26 cellular contexts compared by ENCODE assay signal in the genomic region with DNA sequence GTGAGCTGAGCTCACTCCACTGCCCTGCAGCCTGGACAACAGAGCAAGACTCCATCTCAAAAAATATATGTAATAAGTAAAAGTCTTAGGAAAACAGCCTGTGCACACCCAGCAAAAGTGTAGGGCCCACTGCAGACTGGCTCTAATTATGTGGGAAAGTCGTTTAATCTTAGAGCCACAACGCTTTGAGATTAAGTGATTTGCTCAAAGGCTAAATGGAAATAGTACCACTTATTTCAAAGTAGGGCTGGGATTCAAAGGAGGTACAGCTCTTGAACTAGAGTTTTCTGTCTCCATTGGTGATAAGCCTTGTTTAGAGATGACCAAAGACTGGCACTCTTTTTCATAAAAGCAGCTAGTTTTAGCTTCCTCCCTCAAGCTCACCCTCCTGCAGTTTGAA. TPM values are rescaled to one million over a fixed set of nuclear protein-coding genes. Genes with fewer than 3 reads are reported as not detected.
A peak's percentile ranks its signal among the peaks of the same experiment; 100 is the strongest.
DNase-seq lines count a peak whose midpoint lies in the region; ATAC-seq, FAIRE-seq and TF ChIP-seq lines count a peak whose summit lies in the region.
"Had no signal": no experiment of that assay in that cellular context is flagged by ENCODE, and none has a peak within 500 bp of the region (broad histone marks: within the 10 kb centered on the region; RNA-seq: fewer than 3 reads in every experiment).

No MANE protein-coding gene starts in this region.

- no peak overlapping the region for H2BK5ac ChIP-seq in mesenchymal stem cell (ENCODE audit: low read depth, low read length, poor library complexity, severe bottlenecking)

- peak overlapping the region; percentile 59 for H3K27ac Mint-ChIP-seq in mesothelial cell of epicardium
- H3K27ac Mint-ChIP-seq: activated CD4-positive, alpha-beta memory T cell treated with anti-CD3 and anti-CD28 coated beads, Interleukin-2, amount 10 ng/mL, durations not matched to agents 7 days and 5 days; naive thymus-derived CD4-positive, alpha-beta T cell had no signal

- no peak overlapping the region for H3K14ac ChIP-seq in mesenchymal stem cell (ENCODE audit: low read length in 2 of 2)

- H3K9me3 Mint-ChIP-seq in mesothelial cell of epicardium = no peaks in the 10 kb centered on the region
- H3K9me3 Mint-ChIP-seq: activated CD4-positive, alpha-beta memory T cell treated with anti-CD3 and anti-CD28 coated beads, Interleukin-2, amount 10 ng/mL, durations not matched to agents 7 days and 5 days had no signal

- ATAC-seq in RWPE2 (ENCODE audit: low read depth) = no peak
- ATAC-seq: K562, left colon, Right ventricle myocardium inferior, SK-N-SH treated with all-trans-retinoic acid at 6 μM for 48 hours had no signal

- H3K4me1 ChIP-seq in RWPE2 (ENCODE audit: insufficient read depth, poor library complexity, severe bottlenecking) = peaks cover 45% of the 10 kb centered on the region
- H3K4me1 ChIP-seq in endothelial cell of umbilical vein (ENCODE audit: control insufficient read depth, extremely low read depth, insufficient read depth, low read length) = peaks cover 22% of the 10 kb centered on the region
- peaks cover 3% of the 10 kb centered on the region for H3K4me1 ChIP-seq in urinary bladder (ENCODE audit: insufficient read depth)
- peaks cover 8% of the 10 kb centered on the region for H3K4me1 ChIP-seq in mesenchymal stem cell (ENCODE audit: control insufficient read depth, insufficient read depth, low read depth, low read length)
- H3K4me1 ChIP-seq: HAP-1 had no signal

- WGBS in urinary bladder = 80% methylated on average over 2 of the region's 2 CpGs
- WGBS in mesenchymal stem cell = 91% methylated on average over 2 of the region's 2 CpGs

- TF ChIP-seq CTCF in RWPE2 (IDR thresholded peaks at IDR 0.05; ENCODE audit: poor library complexity, severe bottlenecking) = no peak
- no peak for TF ChIP-seq CTCF in endothelial cell of umbilical vein (IDR thresholded peaks at IDR 0.05; ENCODE audit: extremely low read depth in 1 of 2, insufficient read depth in 1 of 2, low read depth in 1 of 2, low read length in 2 of 2)
- TF ChIP-seq CTCF in mesothelial cell of epicardium (IDR thresholded peaks at IDR 0.05; ENCODE audit: unreplicated experiment) = no peak

- H3K4me2 ChIP-seq in endothelial cell of umbilical vein (ENCODE audit: insufficient read depth, low read length) (peak overlapping the region; percentile 97), mesenchymal stem cell (ENCODE audit: low read length, poor library complexity, severe bottlenecking) (no peak overlapping the region)

- H3K4me3 ChIP-seq in RWPE2 (ENCODE audit: severe bottlenecking) (peak overlapping the region; percentile 60), endothelial cell of umbilical vein (replicated peaks in 1 of 3; ENCODE audit: insufficient read depth in 1 of 3, low read depth in 1 of 3, low read length in 3 of 3) (peak overlapping the region in 2 of 3 experiments; percentile 75 to 87), urinary bladder (ENCODE audit: low read depth, low read length) (peak overlapping the region; percentile 18), mesenchymal stem cell (ENCODE audit: insufficient read depth in 1 of 2, low read depth in 1 of 2, low read length in 2 of 2) (no peak overlapping the region)
- H3K4me3 ChIP-seq: HAP-1, K562, transverse colon had no signal

- TF ChIP-seq POLR2A in endothelial cell of umbilical vein (IDR thresholded peaks at IDR 0.05; ENCODE audit: low read depth, low read length) = no peak

- no peak overlapping the region for H2BK15ac ChIP-seq in mesenchymal stem cell (ENCODE audit: low read depth, poor library complexity, severe bottlenecking)

- H3K79me1 ChIP-seq in mesenchymal stem cell (replicated peaks; ENCODE audit: low read length, poor library complexity, severe bottlenecking) = no peaks in the 10 kb centered on the region

- no peaks in the 10 kb centered on the region for H3K9me1 ChIP-seq in endothelial cell of umbilical vein (replicated peaks; ENCODE audit: control insufficient read depth, extremely low read depth, insufficient read depth, low read length)

- CTCF ChIA-PET in endothelial cell of umbilical vein (lab: Charles Lee) = interaction anchor here (1.1 to 2.6 kb wide), 6 partner anchors 10 to 77 kb away, joined by 3 to 26 read pairs (median 8); a partner anchor contains a TSS

- intact Hi-C loops in endothelial cell of umbilical vein (cut with micrococcal nuclease) = loop anchor here (5.0 kb wide), 1 partner anchor 58 kb away; no protein-coding TSS in a partner anchor

- H3K79me2 ChIP-seq in endothelial cell of umbilical vein (ENCODE audit: control insufficient read depth, insufficient read depth, low read length) = peaks cover 17% of the 10 kb centered on the region

- H2BK120ac ChIP-seq in mesenchymal stem cell (ENCODE audit: low read depth, low read length) = no peak overlapping the region

- H3K9me3 ChIP-seq in RWPE2 (ENCODE audit: severe bottlenecking) (no peaks in the 10 kb centered on the region), endothelial cell of umbilical vein (replicated peaks; ENCODE audit: control insufficient read depth, insufficient read depth, low read length) (no peaks in the 10 kb centered on the region), mesenchymal stem cell (ENCODE audit: control insufficient read depth, low read length) (no peaks in the 10 kb centered on the region)
- H3K9me3 ChIP-seq: HAP-1, transverse colon had no signal

- H3K4ac ChIP-seq in mesenchymal stem cell (ENCODE audit: low read depth in 1 of 2, low read length in 2 of 2) = no peak overlapping the region

- H3K27me3 Mint-ChIP-seq in mesothelial cell of epicardium (ENCODE audit: low read depth) = peaks cover 11% of the 10 kb centered on the region

- H4K20me1 ChIP-seq in endothelial cell of umbilical vein (replicated peaks; ENCODE audit: control insufficient read depth, extremely low read depth, insufficient read depth, low read length) = no peaks in the 10 kb centered on the region

- H3K4me1 Mint-ChIP-seq in mesothelial cell of epicardium = peaks cover 48% of the 10 kb centered on the region

- POLR2A ChIA-PET in endothelial cell of umbilical vein (lab: Charles Lee) = interaction anchor here (1.0 kb wide), 1 partner anchor 11 kb away, joined by 3 read pairs; no protein-coding TSS in a partner anchor

- DNase-seq in RWPE2 (ENCODE audit: low spot score) (no peak), endothelial cell of umbilical vein (ENCODE audit: low read depth, low spot score) (peak; percentile 40), mesothelial cell of epicardium (ENCODE audit: low spot score in 2 of 2, unreplicated experiment in 2 of 2) (no peak), NCI-H1092 (lab: John Stamatoyannopoulos, UW) (no peak), hepatic stellate cell (ENCODE audit: low spot score) (no peak), mesenchymal stem cell (no peak)
- DNase-seq: activated CD4-positive, alpha-beta memory T cell treated with anti-CD3 and anti-CD28 coated beads, Interleukin-2, amount 10 ng/mL, durations not matched to agents 7 days and 5 days; activated CD4-positive, alpha-beta T cell treated with anti-CD3 and anti-CD28 coated beads for 1 hour; activated effector memory CD4-positive, alpha-beta T cell treated with anti-CD3 and anti-CD28 coated beads, Interleukin-2, amount 50 U/mL, for 16 hours; cerebellar nuclear complex; foreskin melanocyte; left colon; naive thymus-derived CD4-positive, alpha-beta T cell; NCI-H1105 treated with DMSO at 0.1 percent for 48 hours; NCI-H2081; NCI-H82; nucleus accumbens; T-helper 2 cell; transverse colon had no signal

- no peak overlapping the region for H2AK5ac ChIP-seq in mesenchymal stem cell (ENCODE audit: low read length, severe bottlenecking)

- no peak overlapping the region for H4K8ac ChIP-seq in mesenchymal stem cell (ENCODE audit: low read length)

- peak overlapping the region; percentile 90 for H3K27ac ChIP-seq in RWPE2 (ENCODE audit: poor library complexity, severe bottlenecking)
- H3K27ac ChIP-seq in endothelial cell of umbilical vein (ENCODE audit: insufficient read depth, low read depth, low read length) = no peak overlapping the region
- no peak overlapping the region for H3K27ac ChIP-seq in urinary bladder (ENCODE audit: low read depth)
- H3K27ac ChIP-seq in mesenchymal stem cell (ENCODE audit: low read length, poor library complexity, severe bottlenecking) = no peak overlapping the region
- H3K27ac ChIP-seq: C4-2B, transverse colon had no signal

- H3K4me3 Mint-ChIP-seq in mesothelial cell of epicardium = no peak overlapping the region
- H3K4me3 Mint-ChIP-seq: activated CD4-positive, alpha-beta memory T cell treated with anti-CD3 and anti-CD28 coated beads, Interleukin-2, amount 10 ng/mL, durations not matched to agents 7 days and 5 days had no signal

- H3K27me3 ChIP-seq in RWPE2 (ENCODE audit: insufficient read depth, poor library complexity, severe bottlenecking) = no peaks in the 10 kb centered on the region
- H3K27me3 ChIP-seq in endothelial cell of umbilical vein (ENCODE audit: control insufficient read depth in 2 of 2, insufficient read depth in 2 of 2, low read length in 2 of 2) = no peaks in the 10 kb centered on the region
- H3K27me3 ChIP-seq in mesenchymal stem cell (ENCODE audit: control insufficient read depth in 1 of 2, insufficient read depth in 1 of 2, low read length in 2 of 2) = peaks cover 0 to 60% of the 10 kb centered on the region in 2 experiments

- no peak for FAIRE-seq in endothelial cell of umbilical vein (lab: Jason Lieb, UNC)
- FAIRE-seq: K562 had no signal

- no TSS peak for BruUV-seq in endothelial cell of umbilical vein (replicated peaks; lab: Mats Ljungman, UMichigan)

- no peaks in the 10 kb centered on the region for H3K36me3 Mint-ChIP-seq in mesothelial cell of epicardium

- H3K36me3 ChIP-seq in RWPE2 (ENCODE audit: low read depth) (peaks cover 18% of the 10 kb centered on the region; the same call in 1 of the 2 replicates), endothelial cell of umbilical vein (ENCODE audit: control insufficient read depth in 2 of 2, extremely low read depth in 1 of 2, insufficient read depth in 2 of 2, low read length in 2 of 2) (no peaks in the 10 kb centered on the region), urinary bladder (ENCODE audit: insufficient read depth) (no peaks in the 10 kb centered on the region), mesenchymal stem cell (ENCODE audit: control insufficient read depth in 1 of 2, insufficient read depth in 2 of 2, low read depth in 1 of 2, low read length in 2 of 2) (peaks cover 0 to 6% of the 10 kb centered on the region in 2 experiments)
- H3K36me3 ChIP-seq: HAP-1, transverse colon had no signal

- no peak overlapping the region for H3K18ac ChIP-seq in mesenchymal stem cell (ENCODE audit: low read depth in 1 of 2, low read length in 2 of 2)

- no peak overlapping the region for H3K23ac ChIP-seq in mesenchymal stem cell (ENCODE audit: low read length in 2 of 2)

- H3K9ac ChIP-seq in endothelial cell of umbilical vein (replicated peaks; ENCODE audit: extremely low read depth, insufficient read depth, low read length) = peak overlapping the region; percentile 86
- no peak overlapping the region for H3K9ac ChIP-seq in mesenchymal stem cell (ENCODE audit: low read length)

- H4K91ac ChIP-seq in mesenchymal stem cell (ENCODE audit: low read length) = no peak overlapping the region

- H2BK12ac ChIP-seq in mesenchymal stem cell (ENCODE audit: low read length in 2 of 2) = no peak overlapping the region

- H2AFZ ChIP-seq in endothelial cell of umbilical vein (ENCODE audit: low read depth, low read length) (no peak overlapping the region), mesenchymal stem cell (ENCODE audit: low read depth, low read length) (no peak overlapping the region)

- dilution Hi-C loops in endothelial cell of umbilical vein (cut with MboI; ENCODE audit: extremely low pct_ligation_motif_present, low sequenced_read_pairs) = no loop called here

RNA-seq across cellular contexts. Expression of a gene that starts 2.2 kb away (rescaled TPM):
- total RNA-seq in endothelial cell of umbilical vein (14.1 and 30.7 TPM in 2 replicates), mesothelial cell of epicardium (22.7 to 25.3 TPM (median 25.0 TPM) in 3 replicates), urinary bladder (40.6 TPM)
- polyA plus RNA-seq in endothelial cell of umbilical vein (43.3 and 61.5 TPM in 2 replicates), urinary bladder (89.6 TPM)
- 19.6 and 27.3 TPM in 2 replicates for polyA plus RNA-seq in endothelial cell of umbilical vein (2011; cell fraction: cytosol; rRNA removed)
- polyA plus RNA-seq in endothelial cell of umbilical vein (2011; cell fraction: nucleus; rRNA removed) = 13.4 and 14.5 TPM in 2 replicates
- 9.8 and 14.3 TPM in 2 replicates for polyA plus RNA-seq in endothelial cell of umbilical vein (2012)
- 21.2 and 23.5 TPM in 2 replicates for polyA minus RNA-seq in endothelial cell of umbilical vein
- polyA minus RNA-seq in endothelial cell of umbilical vein (2011; cell fraction: cytosol; rRNA and poly(A)+ RNA removed) = 1.6 TPM
- 5.6 and 10.4 TPM in 2 replicates for polyA minus RNA-seq in endothelial cell of umbilical vein (2011; cell fraction: nucleus; rRNA and poly(A)+ RNA removed)
- 0.08 TPM for polyA plus RNA-seq in mesenchymal stem cell (2013, experiment 1 of 2)
- polyA plus RNA-seq in mesenchymal stem cell (2013, experiment 2 of 2) = 0.12 TPM
- total RNA-seq: activated CD4-positive, alpha-beta memory T cell treated with anti-CD3 and anti-CD28 coated beads, Interleukin-2, amount 10 ng/mL, durations not matched to agents 7 days and 5 days; M059J had no signal
- polyA plus RNA-seq: naive thymus-derived CD4-positive, alpha-beta T cell had no signal

RNA-seq across cellular contexts. Expression of a gene that starts 28.3 kb away (rescaled TPM):
- total RNA-seq in endothelial cell of umbilical vein (4.6 and 7.7 TPM in 2 replicates), mesothelial cell of epicardium (17.7 to 26.1 TPM (median 20.0 TPM) in 3 replicates), urinary bladder (57.8 TPM)
- polyA plus RNA-seq in endothelial cell of umbilical vein (2.4 and 4.0 TPM in 2 replicates), urinary bladder (16.9 TPM)
- 3.3 TPM in 2 replicates for polyA plus RNA-seq in endothelial cell of umbilical vein (2011; cell fraction: cytosol; rRNA removed)
- polyA plus RNA-seq in endothelial cell of umbilical vein (2011; cell fraction: nucleus; rRNA removed) = 6.2 and 7.2 TPM in 2 replicates
- polyA plus RNA-seq in endothelial cell of umbilical vein (2012) = 6.6 and 7.7 TPM in 2 replicates
- 5.1 and 7.5 TPM in 2 replicates for polyA minus RNA-seq in endothelial cell of umbilical vein
- 9.3 TPM for polyA minus RNA-seq in endothelial cell of umbilical vein (2011; cell fraction: cytosol; rRNA and poly(A)+ RNA removed)
- polyA minus RNA-seq in endothelial cell of umbilical vein (2011; cell fraction: nucleus; rRNA and poly(A)+ RNA removed) = 4.8 and 5.4 TPM in 2 replicates
- polyA plus RNA-seq in mesenchymal stem cell (2013, experiment 1 of 2) = 6.1 TPM
- polyA plus RNA-seq in mesenchymal stem cell (2013, experiment 2 of 2) = 6.3 TPM

Comparison
In these comparisons a context has a peak if more than half of its experiments do, and no peak if none do; other contexts are left out.
1. H3K4me3 ChIP-seq: peak in RWPE2 (single experiment), endothelial cell of umbilical vein (2 of 3) and urinary bladder (single experiment); none in mesenchymal stem cell (0 of 2).